Comparison of ENCODE assay signal across 9 cellular contexts in genomic region chr1:16006552-16007485, GRCh38. TPM values are rescaled to one million over a fixed set of nuclear protein-coding genes. Genes with fewer than 3 reads are reported as not detected.
DNase-seq lines count a peak whose midpoint lies in the region; ATAC-seq and TF ChIP-seq lines count a peak whose summit lies in the region.
"Had no signal": no experiment of that assay in that cellular context is flagged by ENCODE, and none has a peak within 500 bp of the region (broad histone marks: within the 10 kb centered on the region; RNA-seq: fewer than 3 reads in every experiment).

No MANE protein-coding gene starts in this region.

- H3K27me3 Mint-ChIP-seq in stimulated activated naive B cell treated with anti-CD40 and anti-IgM and Interleukin-4, amounts not matched to agents 10 μg/mL and 1 μg/mL and 100 μg/mL, for 72 hours, result no peaks in the 10 kb centered on the region

- peak overlapping the region in 1 of 2 donors; percentile 17 for H3K4me3 Mint-ChIP-seq in stimulated activated naive B cell treated with anti-CD40 and anti-IgM and Interleukin-4, amounts not matched to agents 10 μg/mL and 1 μg/mL and 100 μg/mL, for 72 hours

- peak overlapping the region; percentile 73 for H3K27ac Mint-ChIP-seq in stimulated activated naive B cell treated with anti-CD40 and anti-IgM and Interleukin-4, amounts not matched to agents 10 μg/mL and 1 μg/mL and 100 μg/mL, for 72 hours

- intact Hi-C loops in dorsolateral prefrontal cortex (cut with DNase I), result loop anchor here in 1 of 2 donors (10.0 kb wide), 1 partner anchor 178 kb away; no protein-coding TSS in a partner anchor

- H3K4me3 ChIP-seq in cardiac muscle cell, result no peak overlapping the region
- no peak overlapping the region for H3K4me3 ChIP-seq in right atrium auricular region
- peak overlapping the region in 34 of 59 donors; percentile 5 to 54 (median 28) for H3K4me3 ChIP-seq in dorsolateral prefrontal cortex

- H3K9me3 ChIP-seq in cardiac muscle cell (ENCODE audit: low read depth) (no peaks in the 10 kb centered on the region), right atrium auricular region (no peaks in the 10 kb centered on the region)

- no peaks in the 10 kb centered on the region for H3K36me3 Mint-ChIP-seq in stimulated activated naive B cell treated with anti-CD40 and anti-IgM and Interleukin-4, amounts not matched to agents 10 μg/mL and 1 μg/mL and 100 μg/mL, for 72 hours

- H3K27me3 ChIP-seq in cardiac muscle cell (no peaks in the 10 kb centered on the region), right atrium auricular region (no peaks in the 10 kb centered on the region), dorsolateral prefrontal cortex (no peaks in the 10 kb centered on the region)

- H3K4me1 ChIP-seq in cardiac muscle cell (ENCODE audit: low read depth), result peaks cover 8% of the 10 kb centered on the region
- H3K4me1 ChIP-seq in right atrium auricular region, result no peaks in the 10 kb centered on the region

- DNase-seq in cardiac muscle cell (ENCODE audit: low read depth in 1 of 2, low spot score in 1 of 2) (peak in 1 of 2 donors; percentile 40), right atrium auricular region (ENCODE audit: low spot score) (no peak), NCI-H69 (lab: John Stamatoyannopoulos, UW) (peak; percentile 9), dorsolateral prefrontal cortex (no peak), activated gamma-delta T cell treated with Interleukin-2 at 50 U/mL for 16 hours (no peak), cerebellar cortex (ENCODE audit: low spot score) (no peak)
- no peak for DNase-seq in stimulated activated naive B cell treated with anti-CD40 and anti-IgM and Interleukin-4, amounts not matched to agents 10 μg/mL and 1 μg/mL and 100 μg/mL, for 72 hours
- no peak for DNase-seq in activated CD4-positive, CD25-positive, alpha-beta regulatory T cell treated with anti-CD3 and anti-CD28 coated beads, Interleukin-2, amount 50 U/mL, for 72 hours
- DNase-seq: NCI-H748 treated with DMSO at 0.1 percent for 48 hours had no signal

- H3K36me3 ChIP-seq in cardiac muscle cell (no peaks in the 10 kb centered on the region), right atrium auricular region (no peaks in the 10 kb centered on the region)

- peak; percentile 74 to 76 for ATAC-seq in stimulated activated naive B cell treated with anti-CD40 and anti-IgM and Interleukin-4, amounts not matched to agents 10 μg/mL and 1 μg/mL and 100 μg/mL, for 72 hours (replicated peaks)

- H3K27ac ChIP-seq in cardiac muscle cell (no peak overlapping the region), right atrium auricular region (no peak overlapping the region), dorsolateral prefrontal cortex (peak overlapping the region in 2 of 59 donors; percentile 18 to 46)

- no peaks in the 10 kb centered on the region for H3K9me3 Mint-ChIP-seq in stimulated activated naive B cell treated with anti-CD40 and anti-IgM and Interleukin-4, amounts not matched to agents 10 μg/mL and 1 μg/mL and 100 μg/mL, for 72 hours

- peak; percentile 21 for TF ChIP-seq CTCF in cardiac muscle cell (IDR thresholded peaks at IDR 0.05; ENCODE audit: low read depth, low read length)
- TF ChIP-seq CTCF in right atrium auricular region (IDR thresholded peaks at IDR 0.05), result no peak
- peak in 3 of 56 donors; percentile 8 to 26 (median 16) for TF ChIP-seq CTCF in dorsolateral prefrontal cortex (IDR thresholded peaks at IDR 0.05 in 54 of 56, conservative IDR thresholded peaks at IDR 0.05 in 2 of 56; ENCODE audit: low read depth in 1 of 56, partially characterized antibody in 56 of 56)

- peaks cover 25 to 35% of the 10 kb centered on the region in 2 donors for H3K4me1 Mint-ChIP-seq in stimulated activated naive B cell treated with anti-CD40 and anti-IgM and Interleukin-4, amounts not matched to agents 10 μg/mL and 1 μg/mL and 100 μg/mL, for 72 hours

RNA-seq across cellular contexts. Expression of gene SRARP, which starts 2.8 kb away (rescaled TPM):
- total RNA-seq in cardiac muscle cell, result 0.12 TPM in 1 of 2 replicates, not detected in the other
- not detected in 2 replicates for polyA plus RNA-seq in cardiac muscle cell
- under 1 TPM in 1 of 2 donors, not detected in 1; 0.31 TPM for total RNA-seq in right atrium auricular region
- total RNA-seq in dorsolateral prefrontal cortex, result 10 to 100 TPM in 12 of 120 experiments, 1 to 10 TPM in 108; 2.1 to 17.6 (median 5.9) TPM

RNA-seq across cellular contexts. Expression of gene HSPB7, which starts 11.0 kb away (rescaled TPM):
- total RNA-seq in cardiac muscle cell (509 and 744 TPM in 2 replicates), right atrium auricular region (1,000 to 10,000 TPM; 1,082 to 1,229 TPM), dorsolateral prefrontal cortex (10 to 100 TPM in 2 of 120 experiments, 1 to 10 TPM in 107, under 1 TPM in 11; 0.34 to 16.8 (median 2.1) TPM)
- 1,782 and 2,165 TPM in 2 replicates for polyA plus RNA-seq in cardiac muscle cell

RNA-seq across cellular contexts. Expression of gene CLCNKA, which starts 15.0 kb away (rescaled TPM):
- total RNA-seq in cardiac muscle cell (5.8 and 16.3 TPM in 2 replicates), right atrium auricular region (under 1 TPM in 1 of 2 donors, not detected in 1; 0.20 TPM), dorsolateral prefrontal cortex (1 to 10 TPM in 15 of 120 experiments, under 1 TPM in 42, not detected in 63; 0.16 to 2.5 (median 0.66) TPM)
- 12.8 and 25.5 TPM in 2 replicates for polyA plus RNA-seq in cardiac muscle cell

RNA-seq across cellular contexts. Expression of gene ZBTB17, which starts 30.9 kb away (rescaled TPM):
- total RNA-seq in cardiac muscle cell, result 48.8 and 64.0 TPM in 2 replicates
- polyA plus RNA-seq in cardiac muscle cell, result 47.1 and 61.6 TPM in 2 replicates
- total RNA-seq in right atrium auricular region, result 10 to 100 TPM; 14.8 to 27.5 TPM
- total RNA-seq in dorsolateral prefrontal cortex, result 10 to 100 TPM; 29.3 to 71.4 (median 45.9) TPM

RNA-seq across cellular contexts. Expression of gene CLCNKB, which starts 36.8 kb away (rescaled TPM):
- total RNA-seq in cardiac muscle cell, result 19.0 and 55.6 TPM in 2 replicates
- 24.8 and 84.3 TPM in 2 replicates for polyA plus RNA-seq in cardiac muscle cell
- 1 to 10 TPM; 3.9 to 4.6 TPM for total RNA-seq in right atrium auricular region
- total RNA-seq in dorsolateral prefrontal cortex, result under 1 TPM in 27 of 120 experiments, not detected in 93; 0.21 to 0.98 (median 0.29) TPM

Comparison
In these comparisons a context has a peak if more than half of its experiments do, and no peak if none do; other contexts are left out.
1. H3K4me3 ChIP-seq: peak in dorsolateral prefrontal cortex (34 of 59); none in cardiac muscle cell (single experiment) and right atrium auricular region (0 of 2).
2. RNA of gene HSPB7, which starts 11.0 kb away (total RNA-seq): 1,082 to 1,229 TPM in right atrium auricular region and 509 to 744 TPM in cardiac muscle cell; 0.34 to 16.8 TPM in dorsolateral prefrontal cortex; every median in the first group is over 10 times any median in the second.